Comparison of ENCODE assay signal across 8 cellular contexts in the genomic region with DNA sequence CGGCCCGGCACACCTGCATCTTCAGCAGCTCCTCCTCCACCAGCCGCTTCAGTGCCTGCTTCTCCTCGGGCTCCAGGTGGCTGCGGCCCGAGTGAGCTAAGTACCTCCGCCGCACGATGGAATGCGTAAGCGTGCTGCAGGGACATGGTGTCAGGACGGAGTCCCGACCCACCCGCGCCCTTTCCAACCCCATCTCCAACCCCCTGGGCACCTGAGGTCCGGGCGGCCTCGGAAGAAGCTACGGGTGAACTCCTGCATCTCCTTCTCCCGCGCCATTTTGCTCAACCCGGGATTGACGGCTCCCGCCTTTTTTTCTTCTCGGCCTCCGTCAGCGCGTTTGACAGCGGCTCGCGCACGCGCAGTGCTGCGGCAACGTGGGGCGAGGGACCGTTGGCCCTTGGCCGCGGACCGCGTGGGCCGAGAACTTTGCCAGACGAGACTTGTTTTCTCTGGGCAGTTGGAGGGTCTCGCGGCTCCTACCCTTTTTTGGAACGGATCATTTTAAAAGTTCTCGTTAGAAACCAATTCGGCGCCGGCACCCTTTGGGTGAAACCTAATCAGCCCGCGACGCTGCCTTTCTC. TPM values are rescaled to one million over a fixed set of nuclear protein-coding genes. Genes with fewer than 3 reads are reported as not detected.
DNase-seq lines count a peak whose midpoint lies in the region; ATAC-seq and TF ChIP-seq lines count a peak whose summit lies in the region.

A gene with protein sequence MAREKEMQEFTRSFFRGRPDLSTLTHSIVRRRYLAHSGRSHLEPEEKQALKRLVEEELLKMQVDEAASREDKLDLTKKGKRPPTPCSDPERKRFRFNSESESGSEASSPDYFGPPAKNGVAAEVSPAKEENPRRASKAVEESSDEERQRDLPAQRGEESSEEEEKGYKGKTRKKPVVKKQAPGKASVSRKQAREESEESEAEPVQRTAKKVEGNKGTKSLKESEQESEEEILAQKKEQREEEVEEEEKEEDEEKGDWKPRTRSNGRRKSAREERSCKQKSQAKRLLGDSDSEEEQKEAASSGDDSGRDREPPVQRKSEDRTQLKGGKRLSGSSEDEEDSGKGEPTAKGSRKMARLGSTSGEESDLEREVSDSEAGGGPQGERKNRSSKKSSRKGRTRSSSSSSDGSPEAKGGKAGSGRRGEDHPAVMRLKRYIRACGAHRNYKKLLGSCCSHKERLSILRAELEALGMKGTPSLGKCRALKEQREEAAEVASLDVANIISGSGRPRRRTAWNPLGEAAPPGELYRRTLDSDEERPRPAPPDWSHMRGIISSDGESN (minus strand): TSS at position 288 of the 581 bp plus-strand sequence. CDS start 12 bp downstream, at position 276.

- no peak for TF ChIP-seq CTCF in right lobe of liver (IDR thresholded peaks at IDR 0.05)

- peak within 1 kb of the TSS; percentile 93 to 99 (median 95) for H3K27ac ChIP-seq in right lobe of liver

- H3K36me3 Mint-ChIP-seq in dendritic cell treated with granulocyte-macrophage colony-stimulating factor and Interleukin-4, amounts not matched to agents 40 ng/mL and 50 ng/mL, for 4 days (ENCODE audit: low read depth) = peaks cover 80% of the 10 kb centered on the region

- ATAC-seq in GM19351 (IDR thresholded peaks at IDR 0.05; ENCODE audit: unreplicated experiment) (peak; percentile 54), HG03558 (IDR thresholded peaks at IDR 0.05; ENCODE audit: extremely low read depth, unreplicated experiment) (peak; percentile 34), right lobe of liver (peak; percentile 66 to 78 (median 74))

- TF ChIP-seq POLR2A in right lobe of liver (IDR thresholded peaks at IDR 0.05) = peak; percentile 37

- H3K4me3 ChIP-seq in right lobe of liver = peak within 1 kb of the TSS; percentile 68 to 94 (median 76)

- no peaks in the 10 kb centered on the region for H3K9me3 ChIP-seq in right lobe of liver

- H3K27me3 ChIP-seq in right lobe of liver = no peaks in the 10 kb centered on the region

- DNase-seq in C1 segment of cervical spinal cord (lab: John Stamatoyannopoulos, UW) (peak; percentile 35 to 94 (median 86)), NCI-H69 (lab: John Stamatoyannopoulos, UW) (peak; percentile 97), right lobe of liver (peak; percentile 89)
- DNase-seq in activated CD4-positive, alpha-beta T cell treated with anti-CD3 and anti-CD28 coated beads, Interleukin-2, amount 50 U/mL, for 4 hours = peak; percentile 76
- DNase-seq in stimulated activated CD4-positive, alpha-beta T cell treated with anti-CD3 and anti-CD28 coated beads, Interleukin-4, amount 100 ng/mL, for 4 hours = peak; percentile 80 to 83

- H3K9me3 Mint-ChIP-seq in dendritic cell treated with granulocyte-macrophage colony-stimulating factor and Interleukin-4, amounts not matched to agents 40 ng/mL and 50 ng/mL, for 4 days = no peaks in the 10 kb centered on the region

- H3K27ac Mint-ChIP-seq in dendritic cell treated with granulocyte-macrophage colony-stimulating factor and Interleukin-4, amounts not matched to agents 40 ng/mL and 50 ng/mL, for 4 days = peak within 1 kb of the TSS; percentile 98

- peak within 1 kb of the TSS; percentile 100 for H3K4me3 Mint-ChIP-seq in dendritic cell treated with granulocyte-macrophage colony-stimulating factor and Interleukin-4, amounts not matched to agents 40 ng/mL and 50 ng/mL, for 4 days

- intact Hi-C loops in dendritic cell treated with granulocyte-macrophage colony-stimulating factor and Interleukin-4, amounts not matched to agents 40 ng/mL and 50 ng/mL, for 4 days (cut with micrococcal nuclease) = loop anchor here (5.0 kb wide), 1 partner anchor 188 kb away; a partner anchor contains a TSS
- intact Hi-C loops in right lobe of liver (cut with DNase I) = loop anchor here in 1 of 2 donors (10.0 kb wide), 1 partner anchor 181 kb away; a partner anchor contains a TSS

- WGBS in right lobe of liver (ENCODE audit: insufficient coverage, low coverage, low lambda C conversion rate, missing lambda C conversion rate) = 0% methylated on average over 42 of the region's 53 CpGs

- H3K36me3 ChIP-seq in right lobe of liver = peaks cover 0 to 26% (median 9%) of the 10 kb centered on the region in 4 donors

- H3K27me3 Mint-ChIP-seq in dendritic cell treated with granulocyte-macrophage colony-stimulating factor and Interleukin-4, amounts not matched to agents 40 ng/mL and 50 ng/mL, for 4 days = no peaks in the 10 kb centered on the region

- H3K4me1 ChIP-seq in right lobe of liver = peaks cover 0 to 18% (median 6%) of the 10 kb centered on the region in 4 donors

- H3K4me1 Mint-ChIP-seq in dendritic cell treated with granulocyte-macrophage colony-stimulating factor and Interleukin-4, amounts not matched to agents 40 ng/mL and 50 ng/mL, for 4 days (ENCODE audit: low read depth) = peaks cover 33% of the 10 kb centered on the region

RNA-seq across cellular contexts. Expression of the gene that starts here (rescaled TPM):
- 10 to 100 TPM in 2 of 6 experiments, 1 to 10 TPM in 4; 5.2 to 12.9 (median 9.0) TPM for total RNA-seq in right lobe of liver

Comparison
In these comparisons a context has a peak if more than half of its experiments do, and no peak if none do; other contexts are left out.
1. Peak in every context shown above with its lines: DNase-seq, ATAC-seq, H3K4me3 ChIP-seq and H3K27ac ChIP-seq.